Comparison of ENCODE assay signal across 17 cellular contexts in genomic region chr3:106438916-106439315, GRCh38.
"Had no signal": no experiment of that assay in that cellular context is flagged by ENCODE, and none has a peak within 500 bp of the region (broad histone marks: within the 10 kb centered on the region; RNA-seq: fewer than 3 reads in every experiment).

No MANE protein-coding gene starts in this region.

- H3K4me3 Mint-ChIP-seq: activated naive CD8-positive, alpha-beta T cell treated with anti-CD3 and anti-CD28 coated beads for 36 hours; endodermal cell; nephron progenitor cell had no signal

- DNase-seq: activated CD4-positive, alpha-beta T cell treated with anti-CD3 and anti-CD28 coated beads for 1 hour; activated CD4-positive, alpha-beta T cell treated with anti-CD3 and anti-CD28 coated beads, Interleukin-2, amount 50 U/mL, for 48 hours; activated gamma-delta T cell treated with Interleukin-2 at 50 U/mL for 16 hours; activated naive CD8-positive, alpha-beta T cell treated with anti-CD3 and anti-CD28 coated beads for 36 hours; activated T-cell treated with anti-CD3 and anti-CD28 coated beads, Interleukin-2, amount 50 U/mL, for 48 hours; dermis blood vessel endothelial cell; endodermal cell; erythroblast; left ventricle myocardium superior; mesendoderm; nephron progenitor cell; stimulated activated CD4-positive, alpha-beta T cell treated with anti-CD3 and anti-CD28 coated beads, Interleukin-12 subunit alpha, Interleukin-12 subunit beta, amount 100 ng/mL, for 4 hours; stimulated activated CD4-positive, alpha-beta T cell treated with anti-CD3 and anti-CD28 coated beads, Interleukin-2, amount 100 ng/mL, for 48 hours; stimulated activated naive CD8-positive, alpha-beta T cell treated with anti-CD3 and anti-CD28 coated beads, Interleukin-15, Interleukin-2, amounts not matched to agents 100 U/mL and 50 U/mL, for 24 hours; upper lobe of left lung had no signal

- H3K27ac Mint-ChIP-seq: activated naive CD8-positive, alpha-beta T cell treated with anti-CD3 and anti-CD28 coated beads for 36 hours; endodermal cell; nephron progenitor cell had no signal

- H3K9me3 ChIP-seq: suprapubic skin, upper lobe of left lung had no signal

- H3K27ac ChIP-seq: hepatocyte, suprapubic skin, upper lobe of left lung had no signal

- H3K4me3 ChIP-seq: hepatocyte, suprapubic skin, upper lobe of left lung had no signal

- H3K27me3 ChIP-seq: hepatocyte, suprapubic skin, upper lobe of left lung had no signal

- H3K36me3 ChIP-seq: suprapubic skin, upper lobe of left lung had no signal

- H3K36me3 Mint-ChIP-seq: activated naive CD8-positive, alpha-beta T cell treated with anti-CD3 and anti-CD28 coated beads for 36 hours had no signal

- H3K4me1 ChIP-seq: suprapubic skin, upper lobe of left lung had no signal

- H3K9me3 Mint-ChIP-seq: endodermal cell, nephron progenitor cell had no signal

- ATAC-seq: left ventricle myocardium superior; stimulated activated naive CD8-positive, alpha-beta T cell treated with anti-CD3 and anti-CD28 coated beads, Interleukin-15, Interleukin-2, amounts not matched to agents 100 U/mL and 50 U/mL, for 24 hours had no signal
